ENCODE assay signal across 2 cellular contexts in the genomic region with DNA sequence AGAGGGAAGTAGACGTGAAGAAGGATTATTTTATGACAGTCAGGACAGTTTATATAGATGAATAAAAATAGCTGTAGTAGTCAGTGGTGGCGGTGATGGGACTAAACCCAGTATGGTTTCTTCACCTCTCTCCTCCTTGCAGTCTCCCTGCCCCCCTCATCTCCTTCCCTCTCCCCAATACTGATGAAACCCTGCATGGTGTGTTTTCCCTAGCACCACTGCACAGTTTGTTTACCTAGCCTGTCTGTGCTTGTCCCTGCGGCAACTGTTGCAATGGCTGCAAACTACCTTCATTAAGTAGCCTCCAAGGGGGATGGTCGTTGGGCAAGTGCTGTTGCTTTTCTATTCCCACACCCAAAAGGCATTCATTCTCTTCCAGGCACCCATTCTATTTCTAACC.
TF ChIP-seq lines count a peak whose summit lies in the region.

No MANE protein-coding gene starts in this region.

TF ChIP-seq in IMR-90, 13 proteins besides CTCF, POLR2A, EP300 and RAD21:
- TF ChIP-seq CEBPB (IDR thresholded peaks at IDR 0.05; ENCODE audit: low read depth, low read length) (no peak), MAZ (IDR thresholded peaks at IDR 0.05; ENCODE audit: borderline replicate concordance, low read depth, low read length) (no peak), NFE2L2 (IDR thresholded peaks at IDR 0.05; ENCODE audit: low read depth, low read length) (no peak), RCOR1 (IDR thresholded peaks at IDR 0.05; ENCODE audit: insufficient replicate concordance, low read length) (no peak), SMC3 (IDR thresholded peaks at IDR 0.05; ENCODE audit: low read depth, low read length) (no peak), FOS (IDR thresholded peaks at IDR 0.05; ENCODE audit: low read depth, low read length) (no peak), MAFK (IDR thresholded peaks at IDR 0.05; ENCODE audit: low read depth, low read length) (no peak), RFX5 (IDR thresholded peaks at IDR 0.05; ENCODE audit: low read depth, low read length) (no peak), BHLHE40 (IDR thresholded peaks at IDR 0.05; ENCODE audit: low read depth, low read length) (no peak), MXI1 (IDR thresholded peaks at IDR 0.05; ENCODE audit: borderline replicate concordance, low read depth, low read length) (no peak), CHD1 (IDR thresholded peaks at IDR 0.05; ENCODE audit: low read depth, low read length) (no peak)
- TF ChIP-seq, protein P1, sequence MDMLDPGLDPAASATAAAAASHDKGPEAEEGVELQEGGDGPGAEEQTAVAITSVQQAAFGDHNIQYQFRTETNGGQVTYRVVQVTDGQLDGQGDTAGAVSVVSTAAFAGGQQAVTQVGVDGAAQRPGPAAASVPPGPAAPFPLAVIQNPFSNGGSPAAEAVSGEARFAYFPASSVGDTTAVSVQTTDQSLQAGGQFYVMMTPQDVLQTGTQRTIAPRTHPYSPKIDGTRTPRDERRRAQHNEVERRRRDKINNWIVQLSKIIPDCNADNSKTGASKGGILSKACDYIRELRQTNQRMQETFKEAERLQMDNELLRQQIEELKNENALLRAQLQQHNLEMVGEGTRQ (IDR thresholded peaks at IDR 0.05; ENCODE audit: low read depth, low read length): no peak
- TF ChIP-seq, protein P2, sequence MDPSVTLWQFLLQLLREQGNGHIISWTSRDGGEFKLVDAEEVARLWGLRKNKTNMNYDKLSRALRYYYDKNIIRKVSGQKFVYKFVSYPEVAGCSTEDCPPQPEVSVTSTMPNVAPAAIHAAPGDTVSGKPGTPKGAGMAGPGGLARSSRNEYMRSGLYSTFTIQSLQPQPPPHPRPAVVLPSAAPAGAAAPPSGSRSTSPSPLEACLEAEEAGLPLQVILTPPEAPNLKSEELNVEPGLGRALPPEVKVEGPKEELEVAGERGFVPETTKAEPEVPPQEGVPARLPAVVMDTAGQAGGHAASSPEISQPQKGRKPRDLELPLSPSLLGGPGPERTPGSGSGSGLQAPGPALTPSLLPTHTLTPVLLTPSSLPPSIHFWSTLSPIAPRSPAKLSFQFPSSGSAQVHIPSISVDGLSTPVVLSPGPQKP (IDR thresholded peaks at IDR 0.05; ENCODE audit: borderline replicate concordance, low read depth, low read length): no peak

TF ChIP-seq in K562, 482 proteins besides CTCF, POLR2A, EP300 and RAD21:
- TF ChIP-seq HSF4 (CRISPR knock-in tag; IDR thresholded peaks at IDR 0.05; ENCODE audit: borderline replicate concordance) (no peak), RBFOX2 (IDR thresholded peaks at IDR 0.05; ENCODE audit: low read depth, low read length) (peak; percentile 40), POLR2AphosphoS5 (IDR thresholded peaks at IDR 0.05; ENCODE audit: control insufficient read depth, insufficient read depth, low read depth, low read length) (peak; percentile 19; the same call in 1 of the 2 replicates)
